Comparison of ENCODE assay signal across 25 cellular contexts in the genomic region with DNA sequence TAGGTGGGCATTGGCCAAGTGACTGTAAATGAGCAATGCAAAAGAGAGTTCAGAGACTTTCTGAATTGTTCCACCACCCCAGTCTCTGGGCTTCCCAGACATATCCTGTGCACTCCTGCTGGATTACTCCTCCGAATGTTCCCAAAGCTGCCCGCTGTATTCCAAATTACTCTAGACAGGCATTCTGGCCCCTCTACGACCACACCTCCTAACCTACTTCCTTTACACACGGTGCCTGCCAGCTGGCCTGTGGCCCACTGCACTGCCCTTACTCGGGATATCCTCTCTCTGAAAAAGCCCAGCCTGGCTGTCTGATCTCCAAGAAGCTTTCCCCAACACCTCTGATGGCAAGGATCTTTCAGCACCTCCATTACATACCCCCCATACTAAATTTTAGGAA.
DNase-seq lines count a peak whose midpoint lies in the region; TF ChIP-seq lines count a peak whose summit lies in the region.
"Had no signal": no experiment of that assay in that cellular context is flagged by ENCODE, and none has a peak within 500 bp of the region (broad histone marks: within the 10 kb centered on the region; RNA-seq: fewer than 3 reads in every experiment).

No MANE protein-coding gene starts in this region.

- H3K4me1 Mint-ChIP-seq in nephron = peaks cover 60% of the 10 kb centered on the region
- H3K4me1 Mint-ChIP-seq: stimulated activated effector memory CD8-positive, alpha-beta T cell treated with anti-CD3 and anti-CD28 coated beads, Interleukin-12 subunit alpha, Interleukin-12 subunit beta, amount 100 ng/mL, for 72 hours had no signal

- H3K27me3 ChIP-seq in vagina = no peaks in the 10 kb centered on the region
- H3K27me3 ChIP-seq: esophagus squamous epithelium, testis had no signal

- no peak overlapping the region for H3K4me3 ChIP-seq in fibroblast of the aortic adventitia (ENCODE audit: low read depth, low read length)
- no peak overlapping the region for H3K4me3 ChIP-seq in vagina
- H3K4me3 ChIP-seq: coronary artery, esophagus squamous epithelium, GM12878, testis had no signal

- H3K9me3 Mint-ChIP-seq in nephron = no peaks in the 10 kb centered on the region
- H3K9me3 Mint-ChIP-seq: activated CD8-positive, alpha-beta T cell treated with anti-CD3 and anti-CD28 coated beads for 36 hours; activated naive CD4-positive, alpha-beta T cell treated with anti-CD3 and anti-CD28 coated beads, Interleukin-2, amount 50 U/mL, for 72 hours; activated T-helper 2 cell treated with anti-CD3 and anti-CD28 coated beads, Interferon-gamma antibody, Interleukin-2, Interleukin-4, amounts not matched to agents 10 μg/mL and 5 μg/mL and 100 μg/mL, durations not matched to agents 14 hours and 24 hours and 36 hours; natural killer cell treated with Interleukin-12 subunit alpha and Interleukin-12 subunit beta and Interleukin-15 and Interleukin-18, amount 100 ng/mL, for 72 hours; stimulated activated effector memory CD8-positive, alpha-beta T cell treated with anti-CD3 and anti-CD28 coated beads, Interleukin-12 subunit alpha, Interleukin-12 subunit beta, amount 100 ng/mL, for 72 hours; T-helper 1 cell treated with Interleukin-12 subunit alpha and Interleukin-12 subunit beta and Interleukin-4 antibody, amounts not matched to agents 30 μg/mL and 1 μg/mL, for 36 hours had no signal

- H3K4me3 Mint-ChIP-seq in nephron = peak overlapping the region in 1 of 3 experiments; percentile 7
- H3K4me3 Mint-ChIP-seq: activated CD8-positive, alpha-beta T cell treated with anti-CD3 and anti-CD28 coated beads for 36 hours; natural killer cell treated with Interleukin-12 subunit alpha and Interleukin-12 subunit beta and Interleukin-15 and Interleukin-18, amount 100 ng/mL, for 72 hours; stimulated activated effector memory CD8-positive, alpha-beta T cell treated with anti-CD3 and anti-CD28 coated beads, Interleukin-12 subunit alpha, Interleukin-12 subunit beta, amount 100 ng/mL, for 72 hours; T-helper 1 cell treated with Interleukin-12 subunit alpha and Interleukin-12 subunit beta and Interleukin-4 antibody, amounts not matched to agents 30 μg/mL and 1 μg/mL, for 36 hours had no signal

- no peaks in the 10 kb centered on the region for H3K36me3 Mint-ChIP-seq in nephron (ENCODE audit: low read depth)
- H3K36me3 Mint-ChIP-seq: activated naive CD4-positive, alpha-beta T cell treated with anti-CD3 and anti-CD28 coated beads, Interleukin-2, amount 50 U/mL, for 72 hours; natural killer cell treated with Interleukin-12 subunit alpha and Interleukin-12 subunit beta and Interleukin-15 and Interleukin-18, amount 100 ng/mL, for 72 hours; stimulated activated effector memory CD8-positive, alpha-beta T cell treated with anti-CD3 and anti-CD28 coated beads, Interleukin-12 subunit alpha, Interleukin-12 subunit beta, amount 100 ng/mL, for 72 hours had no signal

- peak overlapping the region; percentile 67 for H3K27ac ChIP-seq in vagina
- H3K27ac ChIP-seq: testis had no signal

- H3K4me1 ChIP-seq in vagina = peaks cover 41% of the 10 kb centered on the region

- TF ChIP-seq CTCF in fibroblast of the aortic adventitia (IDR thresholded peaks at IDR 0.05; ENCODE audit: insufficient read depth, low read length) (no peak), nephron (IDR thresholded peaks at IDR 0.05; ENCODE audit: unreplicated experiment in 3 of 3) (no peak), vagina (IDR thresholded peaks at IDR 0.05) (no peak)

- H3K36me3 ChIP-seq in vagina = no peaks in the 10 kb centered on the region
- H3K36me3 ChIP-seq: esophagus squamous epithelium had no signal

- peaks cover 2% of the 10 kb centered on the region for H3K27me3 Mint-ChIP-seq in nephron (ENCODE audit: low read depth)
- H3K27me3 Mint-ChIP-seq: activated CD8-positive, alpha-beta T cell treated with anti-CD3 and anti-CD28 coated beads for 36 hours had no signal

- H3K9me3 ChIP-seq in vagina = no peaks in the 10 kb centered on the region
- H3K9me3 ChIP-seq: esophagus squamous epithelium, testis had no signal

- peak overlapping the region in 2 of 3 experiments; percentile 75 to 88 for H3K27ac Mint-ChIP-seq in nephron
- H3K27ac Mint-ChIP-seq: activated CD8-positive, alpha-beta T cell treated with anti-CD3 and anti-CD28 coated beads for 36 hours; activated naive CD4-positive, alpha-beta T cell treated with anti-CD3 and anti-CD28 coated beads, Interleukin-2, amount 50 U/mL, for 72 hours; activated T-helper 2 cell treated with anti-CD3 and anti-CD28 coated beads, Interferon-gamma antibody, Interleukin-2, Interleukin-4, amounts not matched to agents 10 μg/mL and 5 μg/mL and 100 μg/mL, durations not matched to agents 14 hours and 24 hours and 36 hours; natural killer cell treated with Interleukin-12 subunit alpha and Interleukin-12 subunit beta and Interleukin-15 and Interleukin-18, amount 100 ng/mL, for 72 hours; stimulated activated effector memory CD8-positive, alpha-beta T cell treated with anti-CD3 and anti-CD28 coated beads, Interleukin-12 subunit alpha, Interleukin-12 subunit beta, amount 100 ng/mL, for 72 hours; T-helper 1 cell treated with Interleukin-12 subunit alpha and Interleukin-12 subunit beta and Interleukin-4 antibody, amounts not matched to agents 30 μg/mL and 1 μg/mL, for 36 hours had no signal

- intact Hi-C loops in vagina (cut with DNase I) = no loop called here

- DNase-seq in NCI-H2029 treated with DMSO at 0.1 percent for 48 hours (lab: John Stamatoyannopoulos, UW) = peak; percentile 9
- no peak for DNase-seq in NCI-H2029 (lab: John Stamatoyannopoulos, UW)
- DNase-seq in fibroblast of the aortic adventitia (ENCODE audit: low read depth) = peak; percentile 58
- peak in 1 of 2 donors; percentile 80 for DNase-seq in vagina (ENCODE audit: extremely low spot score in 2 of 2)
- no peak for DNase-seq in NOMO-1 treated with DMSO at 0.1 percent for 48 hours (lab: John Stamatoyannopoulos, UW; ENCODE audit: unreplicated experiment)
- no peak for DNase-seq in stimulated activated naive CD4-positive, alpha-beta T cell (lab: John Stamatoyannopoulos, UW)
- no peak for DNase-seq in NCI-H2107 (lab: John Stamatoyannopoulos, UW)
- DNase-seq: 8988T; activated CD4-positive, alpha-beta T cell treated with anti-CD3 and anti-CD28 coated beads for 1 hour; activated CD8-positive, alpha-beta T cell treated with anti-CD3 and anti-CD28 coated beads for 36 hours; esophagus squamous epithelium; NCI-H1694; NCI-H2171 treated with DMSO at 0.1 percent for 48 hours; NCI-H526; stimulated activated CD4-positive, alpha-beta T cell treated with anti-CD3 and anti-CD28 coated beads, Interleukin-12 subunit alpha, Interleukin-12 subunit beta, amount 100 ng/mL, for 4 hours; stimulated activated CD4-positive, alpha-beta T cell treated with anti-CD3 and anti-CD28 coated beads, Interleukin-4, amount 100 ng/mL, for 24 hours; testis had no signal

- TF ChIP-seq POLR2A in vagina (IDR thresholded peaks at IDR 0.05) = no peak

Comparison
In these comparisons a context has a peak if more than half of its experiments do, and no peak if none do; other contexts are left out.
1. DNase-seq: peak in NCI-H2029 treated with DMSO at 0.1 percent for 48 hours (single experiment) and fibroblast of the aortic adventitia (single experiment); none in NCI-H2029 (single experiment), NOMO-1 treated with DMSO at 0.1 percent for 48 hours (single experiment), stimulated activated naive CD4-positive, alpha-beta T cell (0 of 6) and NCI-H2107 (single experiment).